1 cellular context compared by ENCODE assay signal in the genomic region with DNA sequence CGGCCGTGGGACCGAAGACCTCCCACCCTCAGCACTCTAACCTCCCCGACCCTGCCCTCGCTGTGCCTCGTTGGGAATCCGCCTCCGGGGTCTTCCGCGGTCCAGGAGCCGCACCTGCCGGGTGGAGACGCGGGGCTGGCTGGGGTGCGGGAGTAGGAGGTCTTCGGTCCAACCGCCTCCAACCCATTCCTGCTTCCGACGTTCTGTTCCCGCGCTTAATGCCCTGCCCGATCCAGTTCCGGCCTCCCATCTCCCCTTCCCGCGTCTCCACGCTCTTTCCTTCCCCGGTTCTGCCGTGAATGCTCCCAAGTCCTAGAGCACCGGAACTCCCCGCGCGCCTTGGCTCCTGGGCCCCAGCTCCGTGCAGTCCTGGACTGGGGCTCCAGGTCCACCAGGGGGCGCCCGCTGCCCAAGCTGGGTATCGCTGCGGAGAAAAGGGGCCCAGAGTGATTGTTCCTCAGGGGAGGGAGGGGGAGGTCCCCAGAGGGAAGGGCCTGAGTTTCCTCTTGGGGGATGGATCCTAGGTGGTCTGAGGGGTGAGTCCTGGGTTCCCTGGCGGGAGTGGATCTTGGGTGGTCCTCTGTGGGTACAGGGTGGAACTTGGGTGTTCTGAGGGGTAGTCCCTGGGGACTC.
A peak's percentile ranks its signal among the peaks of the same experiment; 100 is the strongest.
TF ChIP-seq lines count a peak whose summit lies in the region.

No MANE protein-coding gene starts in this region.

TF ChIP-seq in K562, 482 proteins besides CTCF, POLR2A, EP300 and RAD21 (continued from another document and continues in another):
- TF ChIP-seq RFX7 (CRISPR knock-in tag; IDR thresholded peaks at IDR 0.05) (no peak), YY1 (IDR thresholded peaks at IDR 0.05; ENCODE audit: borderline replicate concordance in 1 of 3, control insufficient read depth in 1 of 3, extremely low read depth in 1 of 3, insufficient read depth in 3 of 3, insufficient read length in 1 of 3, insufficient replicate concordance in 2 of 3, low read depth in 1 of 3, low read length in 2 of 3) (peak in 2 of 3 experiments; percentile 38 to 51), SIRT6 (IDR thresholded peaks at IDR 0.05; ENCODE audit: low read depth, low read length) (no peak), ZFX (CRISPR knock-in tag; IDR thresholded peaks at IDR 0.05) (peak; percentile 75), CREBBP (IDR thresholded peaks at IDR 0.05; ENCODE audit: low read depth, low read length) (no peak), TEAD4 (IDR thresholded peaks at IDR 0.05; ENCODE audit: low read length) (no peak), TEAD4 (CRISPR knock-in tag; IDR thresholded peaks at IDR 0.05; ENCODE audit: borderline replicate concordance) (no peak), SMARCE1 (IDR thresholded peaks at IDR 0.05) (no peak), FOS (IDR thresholded peaks at IDR 0.05; ENCODE audit: extremely low read depth, insufficient read length) (no peak), NFATC3 (IDR thresholded peaks at IDR 0.05) (no peak), ZNF551 (CRISPR knock-in tag; IDR thresholded peaks at IDR 0.05) (no peak), ATF2 (CRISPR knock-in tag; IDR thresholded peaks at IDR 0.05) (no peak), ARNT (IDR thresholded peaks at IDR 0.05) (no peak; a peak in 1 of 4 replicates), SAFB (IDR thresholded peaks at IDR 0.05; ENCODE audit: borderline replicate concordance, low read depth, low read length) (no peak), ZNF282 (CRISPR knock-in tag; IDR thresholded peaks at IDR 0.05) (no peak), SMARCC2 (IDR thresholded peaks at IDR 0.05; ENCODE audit: low read depth) (no peak), ZNF445 (CRISPR knock-in tag; IDR thresholded peaks at IDR 0.05; ENCODE audit: low read depth) (no peak), ILK (tag; IDR thresholded peaks at IDR 0.05; ENCODE audit: borderline replicate concordance, low read depth) (no peak), SRSF1 (IDR thresholded peaks at IDR 0.05; ENCODE audit: low read depth, low read length) (no peak), KDM4B (IDR thresholded peaks at IDR 0.05; ENCODE audit: borderline replicate concordance in 2 of 2, low read depth in 1 of 2) (no peak), HDAC2 (IDR thresholded peaks at IDR 0.05) (peak; percentile 72; the same call in 1 of the 2 replicates), HDAC6 (IDR thresholded peaks at IDR 0.05; ENCODE audit: low read depth, low read length) (no peak), SMAD1 (IDR thresholded peaks at IDR 0.05; ENCODE audit: low read depth, low read length, partially characterized antibody) (no peak), RFX5 (IDR thresholded peaks at IDR 0.05; ENCODE audit: low read depth, low read length) (no peak), SLC30A9 (CRISPR knock-in tag; IDR thresholded peaks at IDR 0.05) (no peak), RERE (CRISPR knock-in tag; IDR thresholded peaks at IDR 0.05; ENCODE audit: borderline replicate concordance) (no peak), PURB (CRISPR knock-in tag; IDR thresholded peaks at IDR 0.05; ENCODE audit: low read depth) (no peak), ZNF561 (CRISPR knock-in tag; conservative IDR thresholded peaks at IDR 0.05) (no peak), ZNF507 (tag; conservative IDR thresholded peaks at IDR 0.05) (no peak), LCOR (CRISPR knock-in tag; IDR thresholded peaks at IDR 0.05) (peak; percentile 88), ZNF586 (CRISPR knock-in tag; conservative IDR thresholded peaks at IDR 0.05) (no peak), MAFK (IDR thresholded peaks at IDR 0.05; ENCODE audit: low read length) (no peak), TCF3 (CRISPR knock-in tag; IDR thresholded peaks at IDR 0.05) (peak; percentile 19; the same call in 1 of the 2 replicates)
- TF ChIP-seq, protein P1, sequence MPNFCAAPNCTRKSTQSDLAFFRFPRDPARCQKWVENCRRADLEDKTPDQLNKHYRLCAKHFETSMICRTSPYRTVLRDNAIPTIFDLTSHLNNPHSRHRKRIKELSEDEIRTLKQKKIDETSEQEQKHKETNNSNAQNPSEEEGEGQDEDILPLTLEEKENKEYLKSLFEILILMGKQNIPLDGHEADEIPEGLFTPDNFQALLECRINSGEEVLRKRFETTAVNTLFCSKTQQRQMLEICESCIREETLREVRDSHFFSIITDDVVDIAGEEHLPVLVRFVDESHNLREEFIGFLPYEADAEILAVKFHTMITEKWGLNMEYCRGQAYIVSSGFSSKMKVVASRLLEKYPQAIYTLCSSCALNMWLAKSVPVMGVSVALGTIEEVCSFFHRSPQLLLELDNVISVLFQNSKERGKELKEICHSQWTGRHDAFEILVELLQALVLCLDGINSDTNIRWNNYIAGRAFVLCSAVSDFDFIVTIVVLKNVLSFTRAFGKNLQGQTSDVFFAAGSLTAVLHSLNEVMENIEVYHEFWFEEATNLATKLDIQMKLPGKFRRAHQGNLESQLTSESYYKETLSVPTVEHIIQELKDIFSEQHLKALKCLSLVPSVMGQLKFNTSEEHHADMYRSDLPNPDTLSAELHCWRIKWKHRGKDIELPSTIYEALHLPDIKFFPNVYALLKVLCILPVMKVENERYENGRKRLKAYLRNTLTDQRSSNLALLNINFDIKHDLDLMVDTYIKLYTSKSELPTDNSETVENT (CRISPR knock-in tag; IDR thresholded peaks at IDR 0.05), result no peak
- TF ChIP-seq, protein P2, sequence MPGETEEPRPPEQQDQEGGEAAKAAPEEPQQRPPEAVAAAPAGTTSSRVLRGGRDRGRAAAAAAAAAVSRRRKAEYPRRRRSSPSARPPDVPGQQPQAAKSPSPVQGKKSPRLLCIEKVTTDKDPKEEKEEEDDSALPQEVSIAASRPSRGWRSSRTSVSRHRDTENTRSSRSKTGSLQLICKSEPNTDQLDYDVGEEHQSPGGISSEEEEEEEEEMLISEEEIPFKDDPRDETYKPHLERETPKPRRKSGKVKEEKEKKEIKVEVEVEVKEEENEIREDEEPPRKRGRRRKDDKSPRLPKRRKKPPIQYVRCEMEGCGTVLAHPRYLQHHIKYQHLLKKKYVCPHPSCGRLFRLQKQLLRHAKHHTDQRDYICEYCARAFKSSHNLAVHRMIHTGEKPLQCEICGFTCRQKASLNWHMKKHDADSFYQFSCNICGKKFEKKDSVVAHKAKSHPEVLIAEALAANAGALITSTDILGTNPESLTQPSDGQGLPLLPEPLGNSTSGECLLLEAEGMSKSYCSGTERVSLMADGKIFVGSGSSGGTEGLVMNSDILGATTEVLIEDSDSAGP (CRISPR knock-in tag; IDR thresholded peaks at IDR 0.05), result no peak
- TF ChIP-seq, protein P3, sequence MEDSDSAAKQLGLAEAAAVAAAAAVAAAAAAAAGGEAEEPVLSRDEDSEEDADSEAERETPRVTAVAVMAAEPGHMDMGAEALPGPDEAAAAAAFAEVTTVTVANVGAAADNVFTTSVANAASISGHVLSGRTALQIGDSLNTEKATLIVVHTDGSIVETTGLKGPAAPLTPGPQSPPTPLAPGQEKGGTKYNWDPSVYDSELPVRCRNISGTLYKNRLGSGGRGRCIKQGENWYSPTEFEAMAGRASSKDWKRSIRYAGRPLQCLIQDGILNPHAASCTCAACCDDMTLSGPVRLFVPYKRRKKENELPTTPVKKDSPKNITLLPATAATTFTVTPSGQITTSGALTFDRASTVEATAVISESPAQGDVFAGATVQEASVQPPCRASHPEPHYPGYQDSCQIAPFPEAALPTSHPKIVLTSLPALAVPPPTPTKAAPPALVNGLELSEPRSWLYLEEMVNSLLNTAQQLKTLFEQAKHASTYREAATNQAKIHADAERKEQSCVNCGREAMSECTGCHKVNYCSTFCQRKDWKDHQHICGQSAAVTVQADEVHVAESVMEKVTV (CRISPR knock-in tag; IDR thresholded peaks at IDR 0.05), result peak; percentile 92
- TF ChIP-seq, protein P4, sequence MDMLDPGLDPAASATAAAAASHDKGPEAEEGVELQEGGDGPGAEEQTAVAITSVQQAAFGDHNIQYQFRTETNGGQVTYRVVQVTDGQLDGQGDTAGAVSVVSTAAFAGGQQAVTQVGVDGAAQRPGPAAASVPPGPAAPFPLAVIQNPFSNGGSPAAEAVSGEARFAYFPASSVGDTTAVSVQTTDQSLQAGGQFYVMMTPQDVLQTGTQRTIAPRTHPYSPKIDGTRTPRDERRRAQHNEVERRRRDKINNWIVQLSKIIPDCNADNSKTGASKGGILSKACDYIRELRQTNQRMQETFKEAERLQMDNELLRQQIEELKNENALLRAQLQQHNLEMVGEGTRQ (CRISPR knock-in tag; IDR thresholded peaks at IDR 0.05), result no peak
- TF ChIP-seq, protein P5, sequence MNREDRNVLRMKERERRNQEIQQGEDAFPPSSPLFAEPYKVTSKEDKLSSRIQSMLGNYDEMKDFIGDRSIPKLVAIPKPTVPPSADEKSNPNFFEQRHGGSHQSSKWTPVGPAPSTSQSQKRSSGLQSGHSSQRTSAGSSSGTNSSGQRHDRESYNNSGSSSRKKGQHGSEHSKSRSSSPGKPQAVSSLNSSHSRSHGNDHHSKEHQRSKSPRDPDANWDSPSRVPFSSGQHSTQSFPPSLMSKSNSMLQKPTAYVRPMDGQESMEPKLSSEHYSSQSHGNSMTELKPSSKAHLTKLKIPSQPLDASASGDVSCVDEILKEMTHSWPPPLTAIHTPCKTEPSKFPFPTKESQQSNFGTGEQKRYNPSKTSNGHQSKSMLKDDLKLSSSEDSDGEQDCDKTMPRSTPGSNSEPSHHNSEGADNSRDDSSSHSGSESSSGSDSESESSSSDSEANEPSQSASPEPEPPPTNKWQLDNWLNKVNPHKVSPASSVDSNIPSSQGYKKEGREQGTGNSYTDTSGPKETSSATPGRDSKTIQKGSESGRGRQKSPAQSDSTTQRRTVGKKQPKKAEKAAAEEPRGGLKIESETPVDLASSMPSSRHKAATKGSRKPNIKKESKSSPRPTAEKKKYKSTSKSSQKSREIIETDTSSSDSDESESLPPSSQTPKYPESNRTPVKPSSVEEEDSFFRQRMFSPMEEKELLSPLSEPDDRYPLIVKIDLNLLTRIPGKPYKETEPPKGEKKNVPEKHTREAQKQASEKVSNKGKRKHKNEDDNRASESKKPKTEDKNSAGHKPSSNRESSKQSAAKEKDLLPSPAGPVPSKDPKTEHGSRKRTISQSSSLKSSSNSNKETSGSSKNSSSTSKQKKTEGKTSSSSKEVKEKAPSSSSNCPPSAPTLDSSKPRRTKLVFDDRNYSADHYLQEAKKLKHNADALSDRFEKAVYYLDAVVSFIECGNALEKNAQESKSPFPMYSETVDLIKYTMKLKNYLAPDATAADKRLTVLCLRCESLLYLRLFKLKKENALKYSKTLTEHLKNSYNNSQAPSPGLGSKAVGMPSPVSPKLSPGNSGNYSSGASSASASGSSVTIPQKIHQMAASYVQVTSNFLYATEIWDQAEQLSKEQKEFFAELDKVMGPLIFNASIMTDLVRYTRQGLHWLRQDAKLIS (CRISPR knock-in tag; IDR thresholded peaks at IDR 0.05), result peak; percentile 88
- TF ChIP-seq, protein P6, sequence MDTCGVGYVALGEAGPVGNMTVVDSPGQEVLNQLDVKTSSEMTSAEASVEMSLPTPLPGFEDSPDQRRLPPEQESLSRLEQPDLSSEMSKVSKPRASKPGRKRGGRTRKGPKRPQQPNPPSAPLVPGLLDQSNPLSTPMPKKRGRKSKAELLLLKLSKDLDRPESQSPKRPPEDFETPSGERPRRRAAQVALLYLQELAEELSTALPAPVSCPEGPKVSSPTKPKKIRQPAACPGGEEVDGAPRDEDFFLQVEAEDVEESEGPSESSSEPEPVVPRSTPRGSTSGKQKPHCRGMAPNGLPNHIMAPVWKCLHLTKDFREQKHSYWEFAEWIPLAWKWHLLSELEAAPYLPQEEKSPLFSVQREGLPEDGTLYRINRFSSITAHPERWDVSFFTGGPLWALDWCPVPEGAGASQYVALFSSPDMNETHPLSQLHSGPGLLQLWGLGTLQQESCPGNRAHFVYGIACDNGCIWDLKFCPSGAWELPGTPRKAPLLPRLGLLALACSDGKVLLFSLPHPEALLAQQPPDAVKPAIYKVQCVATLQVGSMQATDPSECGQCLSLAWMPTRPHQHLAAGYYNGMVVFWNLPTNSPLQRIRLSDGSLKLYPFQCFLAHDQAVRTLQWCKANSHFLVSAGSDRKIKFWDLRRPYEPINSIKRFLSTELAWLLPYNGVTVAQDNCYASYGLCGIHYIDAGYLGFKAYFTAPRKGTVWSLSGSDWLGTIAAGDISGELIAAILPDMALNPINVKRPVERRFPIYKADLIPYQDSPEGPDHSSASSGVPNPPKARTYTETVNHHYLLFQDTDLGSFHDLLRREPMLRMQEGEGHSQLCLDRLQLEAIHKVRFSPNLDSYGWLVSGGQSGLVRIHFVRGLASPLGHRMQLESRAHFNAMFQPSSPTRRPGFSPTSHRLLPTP (IDR thresholded peaks at IDR 0.05; ENCODE audit: borderline replicate concordance, extremely low read depth, insufficient read length), result no peak
